ENCODE assay signal across 4 cellular contexts in the genomic region with DNA sequence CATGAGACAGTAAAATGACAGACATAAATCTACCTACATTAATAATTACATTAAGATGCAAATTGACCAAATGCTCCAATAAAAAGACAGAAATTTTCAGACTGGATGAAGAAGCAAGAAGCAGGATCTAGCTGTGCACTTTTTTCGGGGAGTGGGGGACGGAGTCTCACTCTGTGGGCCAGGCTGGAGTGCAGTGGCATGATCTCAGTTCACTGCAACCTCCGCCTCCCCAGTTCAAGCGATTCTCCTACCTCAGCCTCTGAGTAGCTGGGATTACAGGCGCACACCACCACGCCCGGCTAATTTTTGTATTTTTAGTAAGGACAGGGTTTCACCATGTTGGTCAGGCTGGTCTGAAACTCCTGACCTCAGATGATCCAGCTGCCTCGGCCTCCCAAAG.
DNase-seq lines count a peak whose midpoint lies in the region; ATAC-seq and TF ChIP-seq lines count a peak whose summit lies in the region.
"Not testable (repeated sequence)": the region's sequence is repeated elsewhere in the genome, so short reads cannot be mapped to it uniquely, and the experiment has no call there.

No MANE protein-coding gene starts in this region.

- peaks cover 79% of the 10 kb centered on the region for H3K36me3 Mint-ChIP-seq in MCF 10A (ENCODE audit: insufficient read depth, unreplicated experiment)

- intact Hi-C loops in MCF 10A (cut with micrococcal nuclease); psoas muscle (cut with DNase I): not testable (repeated sequence)

- H3K9me3 Mint-ChIP-seq in MCF 10A (ENCODE audit: unreplicated experiment) = not testable (repeated sequence)

- not testable (repeated sequence) for H3K9me3 ChIP-seq in cardiac muscle cell (ENCODE audit: low read depth); psoas muscle

- peak overlapping the region; percentile 45 for H3K27ac ChIP-seq in RWPE1
- peak overlapping the region; percentile 23 for H3K27ac ChIP-seq in cardiac muscle cell
- peak overlapping the region; percentile 31 for H3K27ac ChIP-seq in psoas muscle

- TF ChIP-seq CTCF in RWPE1 (conservative IDR thresholded peaks at IDR 0.05; ENCODE audit: low read depth); MCF 10A (IDR thresholded peaks at IDR 0.05; ENCODE audit: unreplicated experiment); cardiac muscle cell (IDR thresholded peaks at IDR 0.05; ENCODE audit: low read depth, low read length); psoas muscle (IDR thresholded peaks at IDR 0.05): not testable (repeated sequence)

- CTCF ChIA-PET in RWPE1 (lab: Yijun Ruan, JAX) = not testable (repeated sequence)
- CTCF ChIA-PET in MCF 10A (lab: Yijun Ruan, JAX) = interaction anchor here (0.6 kb wide), 1 partner anchor 526 kb away, joined by 4 read pairs; no protein-coding TSS in a partner anchor

- H3K27me3 ChIP-seq in cardiac muscle cell; psoas muscle (ENCODE audit: insufficient read depth in 3 of 3, low read length in 2 of 3): not testable (repeated sequence)

- H3K4me1 ChIP-seq in cardiac muscle cell (ENCODE audit: low read depth) = not testable (repeated sequence)
- peaks cover 36% of the 10 kb centered on the region for H3K4me1 ChIP-seq in psoas muscle

- H3K36me3 ChIP-seq in cardiac muscle cell = peaks cover 44% of the 10 kb centered on the region
- peaks cover 0 to 28% of the 10 kb centered on the region in 2 donors for H3K36me3 ChIP-seq in psoas muscle (ENCODE audit: insufficient read depth in 1 of 2, low read depth in 1 of 2)

- H3K4me1 Mint-ChIP-seq in MCF 10A (ENCODE audit: insufficient read depth, unreplicated experiment) = not testable (repeated sequence)

- BruUV-seq in MCF 10A (replicated peaks; lab: Mats Ljungman, UMichigan) = not testable (repeated sequence)

- H3K4me3 Mint-ChIP-seq in MCF 10A (ENCODE audit: unreplicated experiment) = not testable (repeated sequence)

- H3K4me3 ChIP-seq in cardiac muscle cell, psoas muscle: not testable (repeated sequence)

- WGBS in psoas muscle, 3 donors = 72 to 89% (median 75%) methylated on average over 8 of the region's 8 CpGs

- not testable (repeated sequence) for H3K27me3 Mint-ChIP-seq in MCF 10A (ENCODE audit: insufficient read depth, unreplicated experiment)

- POLR2A ChIA-PET in RWPE1 (lab: Yijun Ruan, JAX; ENCODE audit: low non-redundant PET) = not testable (repeated sequence)
- POLR2A ChIA-PET in MCF 10A (lab: Yijun Ruan, JAX) = interaction anchor here (0.6 kb wide), 1 partner anchor 99 kb away, joined by 4 read pairs; no protein-coding TSS in a partner anchor

- peak in 1 of 4 donors; percentile 26 for ATAC-seq in psoas muscle

- H3K27ac Mint-ChIP-seq in MCF 10A (ENCODE audit: low read depth, unreplicated experiment) = peak overlapping the region; percentile 11

- DNase-seq in RWPE1 (ENCODE audit: low spot score); MCF 10A (ENCODE audit: unreplicated experiment); cardiac muscle cell (ENCODE audit: low read depth in 1 of 2, low spot score in 1 of 2); psoas muscle: not testable (repeated sequence)
